ENCODE assay signal across 8 cellular contexts in the genomic region with DNA sequence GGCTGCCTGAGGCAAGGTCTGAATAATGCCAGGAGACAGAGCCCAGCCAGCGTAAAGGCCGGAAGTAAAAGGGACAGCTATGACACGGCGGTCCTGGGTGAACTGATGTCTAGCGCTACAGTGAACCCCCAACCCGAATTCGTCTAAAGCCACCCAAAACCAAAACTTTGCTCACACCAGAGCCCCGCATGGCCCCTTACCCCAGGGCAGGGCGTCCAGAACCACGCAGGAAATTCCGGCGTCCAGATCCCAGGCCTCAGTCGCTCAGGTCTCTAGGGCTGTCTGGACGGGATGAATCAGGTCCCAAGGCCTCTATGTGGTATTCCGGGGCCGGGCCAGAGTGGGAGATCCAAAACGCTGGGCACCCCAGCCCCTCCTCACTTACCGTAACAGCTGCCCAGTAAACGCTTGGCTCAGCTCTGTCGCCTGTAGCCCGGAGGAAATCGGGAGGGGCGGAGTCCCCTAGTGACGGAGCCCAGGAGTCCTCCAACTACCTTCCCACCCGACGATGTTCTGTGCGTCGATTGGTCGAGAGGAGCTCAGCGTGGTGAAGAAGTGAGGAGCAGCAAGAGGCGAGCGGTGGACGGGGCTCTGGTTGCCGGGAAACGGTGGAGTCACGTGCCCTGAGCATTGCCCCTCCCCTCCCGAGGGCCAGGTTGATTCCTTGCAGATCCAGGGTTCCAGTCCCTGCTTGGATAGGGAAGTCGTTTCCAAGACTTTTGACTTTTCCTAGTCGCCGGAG. TPM values are rescaled to one million over a fixed set of nuclear protein-coding genes. Genes with fewer than 3 reads are reported as not detected.
DNase-seq lines count a peak whose midpoint lies in the region; ATAC-seq and TF ChIP-seq lines count a peak whose summit lies in the region.

A gene with protein sequence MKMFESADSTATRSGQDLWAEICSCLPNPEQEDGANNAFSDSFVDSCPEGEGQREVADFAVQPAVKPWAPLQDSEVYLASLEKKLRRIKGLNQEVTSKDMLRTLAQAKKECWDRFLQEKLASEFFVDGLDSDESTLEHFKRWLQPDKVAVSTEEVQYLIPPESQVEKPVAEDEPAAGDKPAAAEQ (minus strand): TSS at position 452 of the 742 bp plus-strand sequence. CDS start 2,027 bp downstream, outside the sequence.

- POLR2A ChIA-PET in PC-3 (lab: Charles Lee; ENCODE audit: unreplicated experiment) = interaction anchor here (0.5 to 1.0 kb wide), 6 partner anchors 25 to 547 kb away, joined by 3 to 12 read pairs (median 4); a partner anchor contains a TSS

- DNase-seq in DMS114 treated with DMSO at 0.1 percent for 48 hours (lab: John Stamatoyannopoulos, UW; ENCODE audit: unreplicated experiment) (peak; percentile 98), PC-3 (peak; percentile 99), activated T-cell treated with anti-CD3 and anti-CD28 coated beads for 48 hours (ENCODE audit: low read depth) (peak; percentile 90), epithelial cell of prostate (ENCODE audit: low read depth, low spot score) (peak; percentile 94), mucosa of descending colon (peak; percentile 95 to 99 (median 97))
- DNase-seq in stimulated activated CD8-positive, alpha-beta memory T cell treated with anti-CD3 and anti-CD28 coated beads, Interleukin-4, amount 100 ng/mL, for 24 hours (ENCODE audit: low read depth) = peak; percentile 89

- TF ChIP-seq EP300 in Ishikawa (IDR thresholded peaks at IDR 0.05; ENCODE audit: borderline replicate concordance) = no peak

- TSS peak; percentile 83 for BruUV-seq in PC-3 (replicated peaks; lab: Mats Ljungman, UMichigan)

- CTCF ChIA-PET in PC-3 (lab: Charles Lee) = interaction anchor here (0.6 to 1.1 kb wide), 5 partner anchors 19 to 342 kb away, joined by 3 to 6 read pairs (median 4); no protein-coding TSS in a partner anchor

- ATAC-seq in GM21576 (IDR thresholded peaks at IDR 0.05; ENCODE audit: unreplicated experiment) (peak; percentile 92), PC-3 (peak; percentile 95), mucosa of descending colon (peak; percentile 96)

- no peak for TF ChIP-seq RAD21 in Ishikawa (IDR thresholded peaks at IDR 0.05; ENCODE audit: low read depth)

- intact Hi-C loops in PC-3 (cut with micrococcal nuclease) = no loop called here
- intact Hi-C loops in mucosa of descending colon (cut with DNase I, micrococcal nuclease) = no loop called here

- peak within 1 kb of the TSS; percentile 32 for H3K27ac ChIP-seq in PC-3 (ENCODE audit: low read length)
- H3K27ac ChIP-seq in epithelial cell of prostate = peak within 1 kb of the TSS; percentile 84

- peak within 1 kb of the TSS; percentile 92 for H3K4me3 ChIP-seq in PC-3 (ENCODE audit: low read length)
- peak within 1 kb of the TSS; percentile 78 for H3K4me3 ChIP-seq in mucosa of descending colon

- no peaks in the 10 kb centered on the region for H3K9me2 ChIP-seq in PC-3 (replicated peaks; ENCODE audit: low read length)

- peaks cover 27% of the 10 kb centered on the region for H3K79me2 ChIP-seq in PC-3 (ENCODE audit: low read length)

- peaks cover 14% of the 10 kb centered on the region; the same call in 1 of the 2 replicates for H3K4me1 ChIP-seq in PC-3 (ENCODE audit: insufficient read depth, low read length)
- H3K4me1 ChIP-seq in mucosa of descending colon (ENCODE audit: low read depth) = peaks cover 10% of the 10 kb centered on the region

- no peaks in the 10 kb centered on the region for H3F3A ChIP-seq in PC-3 (ENCODE audit: low read length, unreplicated experiment)

- H3K27me3 ChIP-seq in PC-3 (ENCODE audit: low read length) = no peaks in the 10 kb centered on the region

- TF ChIP-seq CTCF in PC-3 (conservative IDR thresholded peaks at IDR 0.05; ENCODE audit: low read depth, low read length) = no peak
- TF ChIP-seq CTCF in mucosa of descending colon (IDR thresholded peaks at IDR 0.05) = no peak

- peak within 1 kb of the TSS; percentile 91 for H3K4me2 ChIP-seq in PC-3 (ENCODE audit: low read length)

- H3K9ac ChIP-seq in PC-3 (ENCODE audit: low read length) = peak within 1 kb of the TSS; percentile 76

- H2AFZ ChIP-seq in PC-3 (ENCODE audit: low read length) = peak within 1 kb of the TSS; percentile 90

- H4K20me1 ChIP-seq in PC-3 (ENCODE audit: low read length) = no peaks in the 10 kb centered on the region

- no peaks in the 10 kb centered on the region for H3K9me3 ChIP-seq in PC-3 (ENCODE audit: low read length)
- no peaks in the 10 kb centered on the region for H3K9me3 ChIP-seq in mucosa of descending colon

- H3K36me3 ChIP-seq in PC-3 (ENCODE audit: low read depth, low read length) (0 out of 2 replicates have a peak, but pooled peaks cover 3% of the 10 kb centered on the region), mucosa of descending colon (ENCODE audit: low read depth) (peaks cover 4% of the 10 kb centered on the region)

TF ChIP-seq in Ishikawa, 13 proteins besides CTCF, POLR2A, EP300 and RAD21:
- no peak for TF ChIP-seq YY1 (IDR thresholded peaks at IDR 0.05; ENCODE audit: low read depth)
- TF ChIP-seq NFIC (IDR thresholded peaks at IDR 0.05) = no peak
- TF ChIP-seq, protein P1, sequence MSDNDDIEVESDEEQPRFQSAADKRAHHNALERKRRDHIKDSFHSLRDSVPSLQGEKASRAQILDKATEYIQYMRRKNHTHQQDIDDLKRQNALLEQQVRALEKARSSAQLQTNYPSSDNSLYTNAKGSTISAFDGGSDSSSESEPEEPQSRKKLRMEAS (IDR thresholded peaks at IDR 0.05) = peak; percentile 84
- no peak for TF ChIP-seq EGR1 (IDR thresholded peaks at IDR 0.05)
- peak; percentile 58; the same call in 1 of the 2 replicates for TF ChIP-seq CREB1 (IDR thresholded peaks at IDR 0.05; ENCODE audit: low read depth)
- TF ChIP-seq, protein P2, sequence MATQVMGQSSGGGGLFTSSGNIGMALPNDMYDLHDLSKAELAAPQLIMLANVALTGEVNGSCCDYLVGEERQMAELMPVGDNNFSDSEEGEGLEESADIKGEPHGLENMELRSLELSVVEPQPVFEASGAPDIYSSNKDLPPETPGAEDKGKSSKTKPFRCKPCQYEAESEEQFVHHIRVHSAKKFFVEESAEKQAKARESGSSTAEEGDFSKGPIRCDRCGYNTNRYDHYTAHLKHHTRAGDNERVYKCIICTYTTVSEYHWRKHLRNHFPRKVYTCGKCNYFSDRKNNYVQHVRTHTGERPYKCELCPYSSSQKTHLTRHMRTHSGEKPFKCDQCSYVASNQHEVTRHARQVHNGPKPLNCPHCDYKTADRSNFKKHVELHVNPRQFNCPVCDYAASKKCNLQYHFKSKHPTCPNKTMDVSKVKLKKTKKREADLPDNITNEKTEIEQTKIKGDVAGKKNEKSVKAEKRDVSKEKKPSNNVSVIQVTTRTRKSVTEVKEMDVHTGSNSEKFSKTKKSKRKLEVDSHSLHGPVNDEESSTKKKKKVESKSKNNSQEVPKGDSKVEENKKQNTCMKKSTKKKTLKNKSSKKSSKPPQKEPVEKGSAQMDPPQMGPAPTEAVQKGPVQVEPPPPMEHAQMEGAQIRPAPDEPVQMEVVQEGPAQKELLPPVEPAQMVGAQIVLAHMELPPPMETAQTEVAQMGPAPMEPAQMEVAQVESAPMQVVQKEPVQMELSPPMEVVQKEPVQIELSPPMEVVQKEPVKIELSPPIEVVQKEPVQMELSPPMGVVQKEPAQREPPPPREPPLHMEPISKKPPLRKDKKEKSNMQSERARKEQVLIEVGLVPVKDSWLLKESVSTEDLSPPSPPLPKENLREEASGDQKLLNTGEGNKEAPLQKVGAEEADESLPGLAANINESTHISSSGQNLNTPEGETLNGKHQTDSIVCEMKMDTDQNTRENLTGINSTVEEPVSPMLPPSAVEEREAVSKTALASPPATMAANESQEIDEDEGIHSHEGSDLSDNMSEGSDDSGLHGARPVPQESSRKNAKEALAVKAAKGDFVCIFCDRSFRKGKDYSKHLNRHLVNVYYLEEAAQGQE (IDR thresholded peaks at IDR 0.05; ENCODE audit: low read depth) = no peak
- TF ChIP-seq, protein P3, sequence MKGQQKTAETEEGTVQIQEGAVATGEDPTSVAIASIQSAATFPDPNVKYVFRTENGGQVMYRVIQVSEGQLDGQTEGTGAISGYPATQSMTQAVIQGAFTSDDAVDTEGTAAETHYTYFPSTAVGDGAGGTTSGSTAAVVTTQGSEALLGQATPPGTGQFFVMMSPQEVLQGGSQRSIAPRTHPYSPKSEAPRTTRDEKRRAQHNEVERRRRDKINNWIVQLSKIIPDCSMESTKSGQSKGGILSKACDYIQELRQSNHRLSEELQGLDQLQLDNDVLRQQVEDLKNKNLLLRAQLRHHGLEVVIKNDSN (IDR thresholded peaks at IDR 0.05) = peak; percentile 99
TF ChIP-seq in Ishikawa: peak in this region for 3.

RNA-seq across cellular contexts. Expression of the gene that starts here (rescaled TPM):
- total RNA-seq in PC-3 (2014; rRNA removed) (16.1 and 19.9 TPM in 2 replicates), mucosa of descending colon (10 to 100 TPM; 32.6 to 35.0 (median 32.8) TPM)

Comparison
In these comparisons a context has a peak if more than half of its experiments do, and no peak if none do; other contexts are left out.
1. Peak in every context shown above with its lines: DNase-seq, ATAC-seq, H3K4me3 ChIP-seq and H3K27ac ChIP-seq.